Comparison of ENCODE assay signal across 13 cellular contexts in the genomic region with DNA sequence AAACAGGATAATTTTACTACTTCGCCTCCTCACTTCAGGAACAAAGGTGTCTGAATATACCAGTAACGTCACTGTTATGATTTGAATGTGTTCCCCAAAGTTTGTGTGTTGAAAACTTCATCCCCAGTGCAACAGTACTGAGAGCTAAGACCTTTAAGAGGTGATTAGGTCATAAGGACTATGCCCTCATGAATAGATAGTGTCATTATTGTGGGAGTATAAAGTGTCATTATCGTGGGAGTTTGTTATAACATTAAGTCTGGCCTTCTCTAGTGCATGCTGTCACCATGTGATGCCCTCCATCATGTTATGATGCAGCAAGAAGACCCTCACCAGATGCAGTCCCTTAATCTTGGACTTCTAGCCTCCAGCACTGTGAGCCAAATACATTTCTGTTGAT.
"Had no signal": no experiment of that assay in that cellular context is flagged by ENCODE, and none has a peak within 500 bp of the region (broad histone marks: within the 10 kb centered on the region; RNA-seq: fewer than 3 reads in every experiment).

No MANE protein-coding gene starts in this region.

- H2AFZ ChIP-seq: neural progenitor cell had no signal

- H3K27me3 ChIP-seq: neural progenitor cell, tibial artery had no signal

- DNase-seq: activated CD4-positive, alpha-beta T cell treated with anti-CD3 and anti-CD28 coated beads, Interleukin-2, amount 50 U/mL, for 1 hour; activated CD8-positive, alpha-beta memory T cell treated with anti-CD3 and anti-CD28 coated beads for 24 hours; activated naive CD4-positive, alpha-beta T cell; activated naive CD8-positive, alpha-beta T cell treated with anti-CD3 and anti-CD28 coated beads, Interleukin-2, amount 10 ng/mL, durations not matched to agents 7 days and 5 days; foreskin melanocyte; mammary epithelial cell; stimulated activated CD4-positive, alpha-beta T cell treated with anti-CD3 and anti-CD28 coated beads, Interleukin-2, amount 100 ng/mL, for 48 hours; stimulated activated naive B cell treated with anti-CD40 and anti-IgM and Interleukin-4, amounts not matched to agents 10 μg/mL and 1 μg/mL and 100 μg/mL, for 72 hours; tibial artery had no signal

- H3K9ac ChIP-seq: neural progenitor cell had no signal

- H3K27ac ChIP-seq: epithelial cell of prostate, neural progenitor cell, tibial artery had no signal

- H3K9me3 ChIP-seq: heart left ventricle, tibial artery had no signal

- H3K4me3 ChIP-seq: heart left ventricle, neural progenitor cell, tibial artery had no signal

- ATAC-seq: left colon had no signal

- H3K4me2 ChIP-seq: neural progenitor cell had no signal

- H3K36me3 ChIP-seq: heart left ventricle, neural progenitor cell, tibial artery had no signal
